ENCODE assay signal across 14 cellular contexts in the genomic region with DNA sequence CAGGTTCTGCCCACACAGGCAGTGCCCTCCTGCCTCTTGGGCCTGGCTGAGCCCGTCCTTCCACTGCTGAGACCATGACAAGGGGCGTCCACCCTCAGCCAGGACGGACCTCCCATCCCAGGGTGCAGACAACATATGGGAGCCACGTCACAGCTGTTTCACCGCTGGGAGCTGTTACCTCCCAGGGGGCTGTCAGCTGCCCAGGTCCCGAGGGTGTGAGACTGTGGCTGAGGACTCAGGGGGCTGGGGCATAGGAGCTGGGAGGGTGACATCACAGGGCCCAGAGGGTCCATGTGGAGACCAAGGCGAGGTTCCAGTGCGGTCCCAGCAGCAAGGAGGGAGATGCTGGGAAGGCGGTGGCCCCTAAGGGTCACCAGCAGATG. TPM values are rescaled to one million over a fixed set of nuclear protein-coding genes. Genes with fewer than 3 reads are reported as not detected.
"Had no signal": no experiment of that assay in that cellular context is flagged by ENCODE, and none has a peak within 500 bp of the region (broad histone marks: within the 10 kb centered on the region; RNA-seq: fewer than 3 reads in every experiment).

No MANE protein-coding gene starts in this region.

- H3K9me3 ChIP-seq: body of pancreas, mucosa of descending colon, pancreas had no signal

- H3K36me3 ChIP-seq: pancreas, tibial artery had no signal

- H3K4me3 ChIP-seq: body of pancreas, mucosa of descending colon, pancreas, tibial artery had no signal

- H3K27me3 ChIP-seq: body of pancreas, pancreas, tibial artery had no signal

- DNase-seq: activated CD4-positive, CD25-positive, alpha-beta regulatory T cell; activated naive CD4-positive, alpha-beta T cell treated with anti-CD3 and anti-CD28 coated beads, Interleukin-2, amount 50 U/mL, for 16 hours; activated T-cell treated with anti-CD3 and anti-CD28 coated beads, Interleukin-2, amount 50 U/mL, for 1 hour; amniotic stem cell; dermis blood vessel endothelial cell; erythroblast; T-helper 2 cell had no signal

- H3K27ac ChIP-seq: tibial artery had no signal

- H3K4me1 ChIP-seq: body of pancreas, pancreas, tibial artery had no signal

RNA-seq across cellular contexts. Expression of a gene that starts 31.2 kb away (rescaled TPM):
- total RNA-seq: glomerular endothelial cell, skeletal muscle tissue had no signal

RNA-seq across cellular contexts. Expression of a gene that starts 53.2 kb away (rescaled TPM):
- total RNA-seq: dermis blood vessel endothelial cell, glomerular endothelial cell, lung microvascular endothelial cell, skeletal muscle tissue had no signal

RNA-seq across cellular contexts. Expression of a gene that starts 57.2 kb away (rescaled TPM):
- total RNA-seq: dermis blood vessel endothelial cell, glomerular endothelial cell, lung microvascular endothelial cell had no signal
